Comparison of ENCODE assay signal across 7 cellular contexts in the genomic region with DNA sequence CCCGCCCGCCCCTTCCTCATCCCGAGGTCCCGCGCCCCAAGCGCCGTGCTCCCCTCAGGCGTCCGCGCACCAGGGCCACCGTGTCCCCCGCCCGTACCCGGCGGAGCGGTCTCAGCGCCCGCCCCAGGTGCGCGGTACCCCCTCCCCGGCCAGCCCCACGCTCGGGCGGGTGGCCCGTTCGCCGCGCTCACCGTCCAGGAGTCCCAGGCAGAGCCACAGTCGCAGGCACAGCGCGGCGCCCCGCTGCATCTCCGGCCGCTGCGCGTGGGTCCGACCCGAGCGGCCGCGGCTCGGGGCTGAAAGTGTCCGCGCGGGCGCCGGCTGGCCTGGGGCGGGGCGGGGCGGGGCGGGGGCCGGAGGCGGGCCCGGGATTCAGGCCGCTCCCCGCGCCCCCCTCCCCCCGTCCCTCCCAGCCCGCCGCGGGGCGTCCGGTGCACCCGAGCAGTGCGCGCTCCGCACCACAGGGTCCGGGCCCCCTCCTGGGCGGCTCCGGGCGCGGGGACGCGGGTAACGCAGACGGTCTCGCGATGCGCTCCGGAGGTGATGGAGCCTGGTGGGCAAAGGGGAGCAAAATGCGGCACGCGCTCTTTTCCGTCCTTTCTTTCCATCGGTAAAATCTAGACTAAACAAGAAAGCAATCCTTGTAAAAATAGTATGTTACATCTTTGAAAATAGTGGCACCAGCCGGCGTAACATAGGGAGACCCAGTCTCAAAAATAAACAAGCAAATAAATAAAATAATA. TPM values are rescaled to one million over a fixed set of nuclear protein-coding genes. Genes with fewer than 3 reads are reported as not detected.
DNase-seq lines count a peak whose midpoint lies in the region; ATAC-seq lines count a peak whose summit lies in the region.

A gene (minus strand): TSS at position 304 of the 743 bp plus-strand sequence. CDS start 55 bp downstream, at position 249.

- H3K4me1 ChIP-seq in HUES6 (ENCODE audit: control insufficient read depth, insufficient read depth, low read length) = no peaks in the 10 kb centered on the region

- H3K9me3 Mint-ChIP-seq in stimulated activated naive CD8-positive, alpha-beta T cell treated with anti-CD3 and anti-CD28 coated beads, Interleukin-15, Interleukin-2, amounts not matched to agents 100 ng/mL and 50 ng/mL, for 24 hours = no peaks in the 10 kb centered on the region

- H3K9ac ChIP-seq in HUES6 (ENCODE audit: low read length) = no peak within 1 kb of the TSS

- no peaks in the 10 kb centered on the region for H3K9me3 ChIP-seq in HUES6 (ENCODE audit: control insufficient read depth, insufficient read depth, low read depth, low read length)
- peaks cover 3% of the 10 kb centered on the region for H3K9me3 ChIP-seq in iPS-18c (ENCODE audit: control insufficient read depth, insufficient read depth, low read length)

- WGBS in adipose tissue, 3 donors = 1 to 2% (median 1%) methylated on average over 58 to 89 of the region's 89 CpGs

- no peaks in the 10 kb centered on the region for H3K36me3 Mint-ChIP-seq in stimulated activated naive CD8-positive, alpha-beta T cell treated with anti-CD3 and anti-CD28 coated beads, Interleukin-15, Interleukin-2, amounts not matched to agents 100 ng/mL and 50 ng/mL, for 24 hours (ENCODE audit: low read depth)

- H3K4me1 Mint-ChIP-seq in stimulated activated naive CD8-positive, alpha-beta T cell treated with anti-CD3 and anti-CD28 coated beads, Interleukin-15, Interleukin-2, amounts not matched to agents 100 ng/mL and 50 ng/mL, for 24 hours (ENCODE audit: low read depth) = peaks cover 14% of the 10 kb centered on the region

- H3K4me3 ChIP-seq in HUES6 (ENCODE audit: low read depth, low read length) (peak within 1 kb of the TSS; percentile 55), iPS-18c (ENCODE audit: insufficient read depth, low read depth, low read length) (peak within 1 kb of the TSS; percentile 76)

- H3K27ac ChIP-seq in HUES6 (ENCODE audit: low read depth, low read length) (no peak within 1 kb of the TSS), adipose tissue (ENCODE audit: low read depth, low read length) (no peak within 1 kb of the TSS)

- H3K4me3 Mint-ChIP-seq in stimulated activated naive CD8-positive, alpha-beta T cell treated with anti-CD3 and anti-CD28 coated beads, Interleukin-15, Interleukin-2, amounts not matched to agents 100 ng/mL and 50 ng/mL, for 24 hours = peak within 1 kb of the TSS; percentile 68

- H3K27me3 ChIP-seq in HUES6 (ENCODE audit: control insufficient read depth, insufficient read depth, low read length) = peaks cover 84% of the 10 kb centered on the region

- no peak within 1 kb of the TSS for H3K27ac Mint-ChIP-seq in stimulated activated naive CD8-positive, alpha-beta T cell treated with anti-CD3 and anti-CD28 coated beads, Interleukin-15, Interleukin-2, amounts not matched to agents 100 ng/mL and 50 ng/mL, for 24 hours

- no peaks in the 10 kb centered on the region for H3K36me3 ChIP-seq in HUES6 (ENCODE audit: control insufficient read depth, insufficient read depth, low read length)

- no peak for ATAC-seq in HG03095 (IDR thresholded peaks at IDR 0.05; ENCODE audit: unreplicated experiment)

- no peak for DNase-seq in NCI-H526 (lab: John Stamatoyannopoulos, UW)
- DNase-seq in CD1c-positive myeloid dendritic cell (ENCODE audit: extremely low spot score) = no peak

- H3K27me3 Mint-ChIP-seq in stimulated activated naive CD8-positive, alpha-beta T cell treated with anti-CD3 and anti-CD28 coated beads, Interleukin-15, Interleukin-2, amounts not matched to agents 100 ng/mL and 50 ng/mL, for 24 hours = peaks cover 34% of the 10 kb centered on the region

RNA-seq across cellular contexts. Expression of the gene that starts here (rescaled TPM):
- polyA plus RNA-seq in adipose tissue = 10 to 100 TPM in 2 of 3 donors, 1 to 10 TPM in 1; 2.9 to 24.7 (median 13.1) TPM
